Comparison of ENCODE assay signal across 8 cellular contexts in genomic region chr18:8982416-8983183, GRCh38.
DNase-seq lines count a peak whose midpoint lies in the region; ATAC-seq and TF ChIP-seq lines count a peak whose summit lies in the region.

No MANE protein-coding gene starts in this region.

- H3K27ac Mint-ChIP-seq in H9 = peak overlapping the region in 1 of 3 experiments; percentile 83; a peak in 2 of 7 replicates
- H3K27ac Mint-ChIP-seq in endothelial cell (ENCODE audit: unreplicated experiment) = no peak overlapping the region
- H3K27ac Mint-ChIP-seq in neural crest cell (ENCODE audit: unreplicated experiment) = no peak overlapping the region

- H2AFZ ChIP-seq in H9 (ENCODE audit: low read length) = no peak overlapping the region
- peak overlapping the region; percentile 62; the same call in 1 of the 2 replicates for H2AFZ ChIP-seq in OCI-LY7 (ENCODE audit: low read length)

- no peaks in the 10 kb centered on the region for H3K79me2 ChIP-seq in H9 (ENCODE audit: insufficient read depth, low read length)
- H3K79me2 ChIP-seq in OCI-LY7 (ENCODE audit: insufficient read depth, low read depth, low read length) = no peaks in the 10 kb centered on the region

- intact Hi-C loops in OCI-LY7 (cut with micrococcal nuclease; ENCODE audit: unreplicated experiment) = loop anchor here (1.0 to 5.0 kb wide), 4 partner anchors 100 to 328 kb away; no protein-coding TSS in a partner anchor

- POLR2A ChIA-PET in BJ (lab: Charles Lee) (interaction anchor here (0.5 to 1.2 kb wide), 9 partner anchors 13 to 351 kb away, joined by 3 to 7 read pairs (median 3); partner anchors contain the start of gene MTCL1), OCI-LY7 (lab: Charles Lee) (interaction anchor here (0.9 to 2.3 kb wide), 13 partner anchors 12 to 329 kb away, joined by 3 to 9 read pairs (median 4); no protein-coding TSS in a partner anchor)

- no peaks in the 10 kb centered on the region for H3K36me3 ChIP-seq in BJ (ENCODE audit: control insufficient read depth, insufficient read depth, low read length)
- H3K36me3 ChIP-seq in OCI-LY7 (ENCODE audit: insufficient read depth, low read length) = no peaks in the 10 kb centered on the region

- no CpG with 5 or more reads among the region's 13 CpGs for whole genome bisulfite sequencing in H9 (ENCODE audit: extremely low coverage, insufficient read length, low lambda C conversion rate)

- H4K8ac ChIP-seq in H9 (replicated peaks; ENCODE audit: insufficient read length, low read depth, low read length) = no peak overlapping the region

- H3K27me3 Mint-ChIP-seq in H9 (ENCODE audit: low read depth) (no peaks in the 10 kb centered on the region), endothelial cell (ENCODE audit: unreplicated experiment) (peaks cover 1% of the 10 kb centered on the region), neural crest cell (ENCODE audit: low read depth) (peaks cover 4% of the 10 kb centered on the region)

- H3K23me2 ChIP-seq in H9 (ENCODE audit: insufficient read length, low read depth, low read length, poor library complexity, severe bottlenecking) = no peaks in the 10 kb centered on the region

- no peak overlapping the region for H3K23ac ChIP-seq in H9 (ENCODE audit: insufficient read length, low read depth, low read length)

- no peak overlapping the region for H3T11ph ChIP-seq in H9 (ENCODE audit: low read length)

- H2BK120ac ChIP-seq in H9 (ENCODE audit: low read depth, low read length, poor library complexity, severe bottlenecking) = no peak overlapping the region

- H3K4me1 Mint-ChIP-seq in H9 (peaks cover 33 to 47% of the 10 kb centered on the region in 2 experiments), endothelial cell (ENCODE audit: unreplicated experiment) (no peaks in the 10 kb centered on the region), neural crest cell (peaks cover 22% of the 10 kb centered on the region)

- ATAC-seq in HG03342 (IDR thresholded peaks at IDR 0.05; ENCODE audit: unreplicated experiment) = no peak

- no peak overlapping the region for H2BK5ac ChIP-seq in H9 (ENCODE audit: insufficient read length, low read length)

- no peak overlapping the region for H3K27ac ChIP-seq in H9 (ENCODE audit: insufficient read length, low read depth, low read length)
- no peak overlapping the region for H3K27ac ChIP-seq in OCI-LY7 (ENCODE audit: low read depth, low read length, poor library complexity, severe bottlenecking)

- DNase-seq in BJ (ENCODE audit: low read depth) (peak; percentile 93), H9 (no peak), OCI-LY7 (ENCODE audit: low spot score) (peak; percentile 91), endothelial cell (ENCODE audit: low spot score) (peak; percentile 41), neural crest cell (ENCODE audit: low read depth, low spot score) (peak; percentile 35), HPDE6-E6E7 (ENCODE audit: extremely low spot score) (no peak), DMS153 treated with DMSO at 0.1 percent for 48 hours (lab: John Stamatoyannopoulos, UW; ENCODE audit: unreplicated experiment) (no peak)

- no peak overlapping the region for H3K18ac ChIP-seq in H9 (ENCODE audit: insufficient read length, low read depth, low read length)

- no peak overlapping the region for H2BK15ac ChIP-seq in H9 (ENCODE audit: low read depth, low read length)

- H3K9me3 Mint-ChIP-seq in H9 (no peaks in the 10 kb centered on the region), endothelial cell (ENCODE audit: unreplicated experiment) (no peaks in the 10 kb centered on the region), neural crest cell (no peaks in the 10 kb centered on the region)

- no peak overlapping the region for H2AK5ac ChIP-seq in H9 (ENCODE audit: insufficient read length, low read length)

- H3K4ac ChIP-seq in H9 (ENCODE audit: low read depth, low read length) = no peak overlapping the region

- H2BK20ac ChIP-seq in H9 (ENCODE audit: low read depth, low read length, poor library complexity, severe bottlenecking) = no peak overlapping the region

- no peak overlapping the region for H3K56ac ChIP-seq in H9 (ENCODE audit: insufficient read length, low read depth, low read length)

- CTCF ChIA-PET in BJ (lab: Yijun Ruan, JAX) (interaction anchor here (0.7 to 4.7 kb wide), 26 partner anchors 9 to 343 kb away, joined by 3 to 42 read pairs (median 5); no protein-coding TSS in a partner anchor), OCI-LY7 (lab: Charles Lee; ENCODE audit: unreplicated experiment) (interaction anchor here (0.7 to 1.9 kb wide), 6 partner anchors 31 to 329 kb away, joined by 3 to 5 read pairs (median 4); no protein-coding TSS in a partner anchor)

- no peak overlapping the region for H2BK12ac ChIP-seq in H9 (ENCODE audit: insufficient read length, low read depth, low read length)

- no peak overlapping the region for H4K5ac ChIP-seq in H9 (ENCODE audit: insufficient read length, low read depth, low read length)

- H3K4me2 ChIP-seq in H9 (ENCODE audit: insufficient read depth, insufficient read length, low read length) (no peak overlapping the region), OCI-LY7 (ENCODE audit: low read length) (0 out of 2 replicates have a peak overlapping the region, but pooled peaks have one; percentile 4)

- peaks cover 6% of the 10 kb centered on the region for H3K4me1 ChIP-seq in H9 (ENCODE audit: insufficient read depth, low read length)
- peaks cover 63% of the 10 kb centered on the region for H3K4me1 ChIP-seq in OCI-LY7 (ENCODE audit: insufficient read depth, low read length, poor library complexity, severe bottlenecking)

- no peak overlapping the region for H3K9ac ChIP-seq in H9 (ENCODE audit: extremely low read depth, insufficient read length, low read length)

- H3K14ac ChIP-seq in H9 (ENCODE audit: insufficient read depth, low read length) = no peak overlapping the region

- no peaks in the 10 kb centered on the region for H3K27me3 ChIP-seq in BJ (ENCODE audit: control insufficient read depth, insufficient read depth, low read length)
- H3K27me3 ChIP-seq in H9 (ENCODE audit: insufficient read depth, low read length) = no peaks in the 10 kb centered on the region

- H3K4me3 ChIP-seq in BJ (ENCODE audit: low read depth, low read length) = no peak overlapping the region
- H3K4me3 ChIP-seq in OCI-LY7 (ENCODE audit: low read depth, low read length, poor library complexity, severe bottlenecking) = no peak overlapping the region

- H3K9me2 ChIP-seq in OCI-LY7 (ENCODE audit: insufficient read depth, low read length) = no peaks in the 10 kb centered on the region

- H3K36me3 Mint-ChIP-seq in H9 (ENCODE audit: insufficient read depth in 1 of 3, low read depth in 3 of 3) (no peaks in the 10 kb centered on the region; a peak in 1 of 7 replicates), endothelial cell (ENCODE audit: low read depth, unreplicated experiment) (no peaks in the 10 kb centered on the region), neural crest cell (ENCODE audit: low read depth) (no peaks in the 10 kb centered on the region)

- H3K9me3 ChIP-seq in H9 (ENCODE audit: control insufficient read depth, low read depth, low read length) (no peaks in the 10 kb centered on the region), OCI-LY7 (ENCODE audit: low read length) (no peaks in the 10 kb centered on the region)

- peak; percentile 55 for TF ChIP-seq CTCF in BJ (IDR thresholded peaks at IDR 0.05; ENCODE audit: insufficient read depth, low read depth, low read length)
- peak; percentile 70; the same call in 2 of the 3 replicates for TF ChIP-seq CTCF in H9 (conservative IDR thresholded peaks at IDR 0.05)
- TF ChIP-seq CTCF in OCI-LY7 (conservative IDR thresholded peaks at IDR 0.05; ENCODE audit: low read length) = peak; percentile 96
- TF ChIP-seq CTCF in endothelial cell (IDR thresholded peaks at IDR 0.05; ENCODE audit: unreplicated experiment) = peak; percentile 40
- peak; percentile 64 for TF ChIP-seq CTCF in neural crest cell (conservative IDR thresholded peaks at IDR 0.05)

- H4K20me1 ChIP-seq in H9 (ENCODE audit: control insufficient read depth, insufficient read depth, insufficient read length) (no peaks in the 10 kb centered on the region), OCI-LY7 (ENCODE audit: insufficient read depth, low read length) (no peaks in the 10 kb centered on the region)

- no TSS peak for BruUV-seq in OCI-LY7 (replicated peaks; lab: Mats Ljungman, UMichigan)

- H3K4me3 Mint-ChIP-seq in H9 (no peak overlapping the region), endothelial cell (ENCODE audit: unreplicated experiment) (no peak overlapping the region), neural crest cell (no peak overlapping the region)

- no peaks in the 10 kb centered on the region for H3K79me1 ChIP-seq in H9 (ENCODE audit: insufficient read depth, low read depth, low read length, poor library complexity, severe bottlenecking)

- H4K91ac ChIP-seq in H9 (ENCODE audit: insufficient read length, low read depth, low read length) = no peak overlapping the region

Comparison
In these comparisons a context has a peak if more than half of its experiments do, and no peak if none do; other contexts are left out.
1. DNase-seq: peak in BJ (single experiment), OCI-LY7 (single experiment), endothelial cell (single experiment) and neural crest cell (single experiment); none in H9 (single experiment), HPDE6-E6E7 (single experiment) and DMS153 treated with DMSO at 0.1 percent for 48 hours (single experiment).
2. CTCF ChIP-seq: peak in every context shown above with its lines; median percentile 96 in OCI-LY7; 70 in H9; 64 in neural crest cell; 55 in BJ; 40 in endothelial cell.